Comparison of ENCODE assay signal across 1 cellular context in genomic region chr5:95725071-95725820, GRCh38.
TF ChIP-seq lines count a peak whose summit lies in the region.

No MANE protein-coding gene starts in this region.

TF ChIP-seq in IMR-90, 13 proteins besides CTCF, POLR2A, EP300 and RAD21 (continued from another document):
- no peak for TF ChIP-seq FOS (IDR thresholded peaks at IDR 0.05; ENCODE audit: low read depth, low read length)
- TF ChIP-seq CEBPB (IDR thresholded peaks at IDR 0.05; ENCODE audit: low read depth, low read length): peak; percentile 51; the same call in 1 of the 2 replicates
- TF ChIP-seq NFE2L2 (IDR thresholded peaks at IDR 0.05; ENCODE audit: low read depth, low read length): no peak
